ENCODE assay signal across 20 cellular contexts in the genomic region with DNA sequence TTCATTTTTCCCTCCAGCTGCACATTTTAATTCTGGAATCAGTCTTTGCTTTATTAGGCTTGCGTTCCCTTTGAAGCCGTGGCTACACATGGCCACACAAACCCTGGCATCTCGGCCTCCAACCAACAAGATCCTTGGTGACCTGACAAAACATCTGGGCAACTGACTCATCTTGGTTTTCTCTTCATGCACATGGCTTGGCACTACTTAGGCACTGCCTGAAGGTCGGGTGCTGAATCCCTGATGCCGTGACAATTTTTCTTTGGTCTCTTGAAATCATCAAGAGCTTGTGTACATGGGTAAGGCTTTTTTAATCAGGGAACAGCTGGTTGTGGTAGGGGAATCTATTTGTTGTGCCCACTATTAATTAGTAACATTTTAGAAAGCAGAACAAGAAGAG. TPM values are rescaled to one million over a fixed set of nuclear protein-coding genes. Genes with fewer than 3 reads are reported as not detected.
DNase-seq lines count a peak whose midpoint lies in the region; ATAC-seq and TF ChIP-seq lines count a peak whose summit lies in the region.
"Had no signal": no experiment of that assay in that cellular context is flagged by ENCODE, and none has a peak within 500 bp of the region (broad histone marks: within the 10 kb centered on the region; RNA-seq: fewer than 3 reads in every experiment).

No MANE protein-coding gene starts in this region.

- no peaks in the 10 kb centered on the region for H3K36me3 ChIP-seq in mucosa of descending colon (ENCODE audit: low read depth)
- H3K36me3 ChIP-seq: BE2C had no signal

- ATAC-seq in mucosa of descending colon, result no peak
- no peak for ATAC-seq in HG03460 (IDR thresholded peaks at IDR 0.05; ENCODE audit: unreplicated experiment)
- ATAC-seq: A549, HepG2 had no signal

- in situ Hi-C loops in KBM-7 (cut with MboI; ENCODE audit: low pct_unique_long_range_greater_than_20kb, low sequenced_read_pairs), result no loop called here

- no peaks in the 10 kb centered on the region for H3K4me1 ChIP-seq in mucosa of descending colon (ENCODE audit: low read depth)
- H3K4me1 ChIP-seq: BE2C had no signal

- TF ChIP-seq CTCF in foreskin fibroblast (IDR thresholded peaks at IDR 0.05; ENCODE audit: low read depth, low read length) (no peak), mucosa of descending colon (IDR thresholded peaks at IDR 0.05) (no peak)

- H3K9me3 ChIP-seq in mucosa of descending colon, result no peaks in the 10 kb centered on the region
- H3K9me3 ChIP-seq: A549, BE2C had no signal

- H3K4me3 ChIP-seq in foreskin fibroblast (ENCODE audit: low read depth in 1 of 2, low read length in 2 of 2) (no peak overlapping the region), mucosa of descending colon (no peak overlapping the region)
- H3K4me3 ChIP-seq: A549 had no signal

- intact Hi-C loops in mucosa of descending colon (cut with DNase I, micrococcal nuclease), result no loop called here

- peak; percentile 45 for DNase-seq in AG08395 (ENCODE audit: low spot score)
- peak; percentile 52 for DNase-seq in LHCN-M2 (ENCODE audit: low read depth)
- peak; percentile 55 for DNase-seq in epidermal melanocyte (ENCODE audit: insufficient read length, low spot score)
- DNase-seq in foreskin fibroblast, result peak; percentile 38 to 70
- no peak for DNase-seq in hippocampal formation (lab: John Stamatoyannopoulos, UW)
- DNase-seq in KBM-7, result no peak
- no peak for DNase-seq in mucosa of descending colon
- DNase-seq: BE2C; C1 segment of cervical spinal cord; CD4-positive, CD25-positive, alpha-beta regulatory T cell; CD8-positive, alpha-beta memory T cell; COR-L47; DMS 273 treated with DMSO at 0.1 percent for 48 hours; DMS53; DND-41; EL; HCEC 1CT had no signal

RNA-seq across cellular contexts. Expression of gene PAPPA, which starts 16.0 kb away (rescaled TPM):
- total RNA-seq in LHCN-M2 (2014; rRNA removed), result 3.0 and 4.7 TPM in 2 replicates
- 1.5 TPM for polyA plus RNA-seq in LHCN-M2 (2012)
- 1 to 10 TPM in 2 of 3 donors, under 1 TPM in 1; 0.61 to 2.5 (median 1.9) TPM for total RNA-seq in mucosa of descending colon
- total RNA-seq: CD8-positive, alpha-beta memory T cell had no signal
- polyA plus RNA-seq: CD8-positive, alpha-beta memory T cell had no signal

Comparison
In these comparisons a context has a peak if more than half of its experiments do, and no peak if none do; other contexts are left out.
1. DNase-seq: peak in AG08395 (single experiment), LHCN-M2 (single experiment), epidermal melanocyte (single experiment) and foreskin fibroblast (2 of 2); none in hippocampal formation (0 of 2), KBM-7 (single experiment) and mucosa of descending colon (0 of 3).